ENCODE assay signal across 1 cellular context in genomic region chr12:62466018-62466595, GRCh38.
TF ChIP-seq lines count a peak whose summit lies in the region.

No MANE protein-coding gene starts in this region.

TF ChIP-seq in WTC11, 78 proteins besides CTCF, POLR2A, EP300 and RAD21 (continued from another document):
- TF ChIP-seq ZNF281 (CRISPR knock-in tag; IDR thresholded peaks at IDR 0.05) (no peak), CDX4 (CRISPR knock-in tag; IDR thresholded peaks at IDR 0.05; ENCODE audit: borderline replicate concordance) (no peak)
